ENCODE assay signal across 1 cellular context in genomic region chr16:8964462-8964861, GRCh38.
TF ChIP-seq lines count a peak whose summit lies in the region.

No MANE protein-coding gene starts in this region.

TF ChIP-seq in K562, 482 proteins besides CTCF, POLR2A, EP300 and RAD21 (continued from another document):
- TF ChIP-seq ATF1 (CRISPR knock-in tag; IDR thresholded peaks at IDR 0.05) (no peak), ATF1 (tag; IDR thresholded peaks at IDR 0.05) (0 out of 2 replicates have a peak, but pooled peaks have one; percentile 5), IRF9 (tag; IDR thresholded peaks at IDR 0.05) (no peak), BACH1 (tag; IDR thresholded peaks at IDR 0.05) (no peak), RBM25 (IDR thresholded peaks at IDR 0.05; ENCODE audit: low read depth, low read length, severe bottlenecking) (peak; percentile 29), ZNF217 (CRISPR knock-in tag; IDR thresholded peaks at IDR 0.05) (no peak), ZNF239 (CRISPR knock-in tag; IDR thresholded peaks at IDR 0.05) (no peak), ZNF785 (CRISPR knock-in tag; IDR thresholded peaks at IDR 0.05) (no peak), SIX5 (IDR thresholded peaks at IDR 0.05; ENCODE audit: borderline replicate concordance in 1 of 2, insufficient read depth in 1 of 2, low read depth in 1 of 2, low read length in 2 of 2) (no peak), CHD1 (IDR thresholded peaks at IDR 0.05; ENCODE audit: low read length) (no peak), SMARCA4 (IDR thresholded peaks at IDR 0.05) (0 out of 2 replicates have a peak, but pooled peaks have one; percentile 23), ZBTB11 (CRISPR knock-in tag; IDR thresholded peaks at IDR 0.05) (no peak), RUNX1 (IDR thresholded peaks at IDR 0.05; ENCODE audit: low read depth) (no peak), ZNF740 (CRISPR knock-in tag; IDR thresholded peaks at IDR 0.05) (no peak), ZNF740 (tag; IDR thresholded peaks at IDR 0.05) (no peak), PML (IDR thresholded peaks at IDR 0.05; ENCODE audit: low read length) (no peak), GABPB2 (CRISPR knock-in tag; conservative IDR thresholded peaks at IDR 0.05) (no peak), JUN (IDR thresholded peaks at IDR 0.05; ENCODE audit: borderline replicate concordance, low read depth, low read length) (no peak), JUN (CRISPR knock-in tag; IDR thresholded peaks at IDR 0.05; ENCODE audit: borderline replicate concordance) (no peak), THRAP3 (IDR thresholded peaks at IDR 0.05; ENCODE audit: borderline replicate concordance) (no peak), NR3C1 (CRISPR knock-in tag; IDR thresholded peaks at IDR 0.05) (no peak), EWSR1 (IDR thresholded peaks at IDR 0.05; ENCODE audit: borderline replicate concordance, low read depth, partially characterized antibody) (no peak), TCF7L2 (IDR thresholded peaks at IDR 0.05; ENCODE audit: low read depth, low read length) (no peak)
